Comparison of ENCODE assay signal across 11 cellular contexts in the genomic region with DNA sequence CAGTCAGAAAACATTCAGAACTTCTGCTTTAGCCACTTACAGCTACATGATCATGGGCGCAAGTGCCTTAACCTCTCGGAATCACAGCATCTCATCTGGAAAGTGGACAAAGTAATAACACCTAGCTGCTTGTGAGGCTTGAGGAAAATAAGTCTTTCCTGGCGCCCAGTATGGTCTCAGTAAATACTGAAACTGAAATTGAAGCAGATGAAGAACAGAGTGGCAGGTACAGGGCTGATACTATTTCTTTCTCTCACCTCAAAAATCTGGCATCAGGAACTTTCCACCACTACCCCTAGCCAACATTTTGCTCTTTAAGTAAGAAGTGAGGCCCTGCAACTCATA.
A peak's percentile ranks its signal among the peaks of the same experiment; 100 is the strongest.
DNase-seq lines count a peak whose midpoint lies in the region; ATAC-seq, FAIRE-seq and TF ChIP-seq lines count a peak whose summit lies in the region.
"Had no signal": no experiment of that assay in that cellular context is flagged by ENCODE, and none has a peak within 500 bp of the region (broad histone marks: within the 10 kb centered on the region; RNA-seq: fewer than 3 reads in every experiment).

No MANE protein-coding gene starts in this region.

- TF ChIP-seq POLR2A in vagina (IDR thresholded peaks at IDR 0.05), result no peak
- no peak for TF ChIP-seq POLR2A in upper lobe of left lung (IDR thresholded peaks at IDR 0.05)

- DNase-seq in left ventricle myocardium inferior (no peak), right cardiac atrium (no peak), mesothelial cell of epicardium (ENCODE audit: low spot score in 2 of 2, unreplicated experiment in 2 of 2) (no peak), vagina (ENCODE audit: extremely low spot score in 2 of 2) (no peak), D721Med (ENCODE audit: insufficient read length, low spot score) (no peak), upper lobe of left lung (no peak), NCI-H1694 treated with DMSO at 0.1 percent for 48 hours (lab: John Stamatoyannopoulos, UW) (no peak)
- no peak for DNase-seq in activated naive CD8-positive, alpha-beta T cell treated with anti-CD3 and anti-CD28 coated beads for 36 hours
- DNase-seq: OCI-M1 had no signal

- TF ChIP-seq EP300 in upper lobe of left lung (IDR thresholded peaks at IDR 0.05), result no peak

- H3K4me1 ChIP-seq in left ventricle myocardium inferior, result peaks cover 15% of the 10 kb centered on the region
- no peaks in the 10 kb centered on the region for H3K4me1 ChIP-seq in right cardiac atrium (ENCODE audit: control insufficient read depth, insufficient read depth, low read length)
- peaks cover 10% of the 10 kb centered on the region for H3K4me1 ChIP-seq in vagina
- H3K4me1 ChIP-seq in upper lobe of left lung, result peaks cover 0 to 21% (median 11%) of the 10 kb centered on the region in 4 donors

- intact Hi-C loops in left ventricle myocardium inferior (cut with micrococcal nuclease) (no loop called here), right cardiac atrium (cut with DNase I) (no loop called here), vagina (cut with DNase I) (no loop called here)

- no peak for FAIRE-seq in D721Med (lab: Jason Lieb, UNC)
- FAIRE-seq: endometrium had no signal

- H3K4me3 ChIP-seq in left ventricle myocardium inferior, result peak overlapping the region; percentile 49
- H3K4me3 ChIP-seq in right cardiac atrium (ENCODE audit: low read length), result no peak overlapping the region
- H3K4me3 ChIP-seq in vagina, result peak overlapping the region; percentile 27 to 32
- H3K4me3 ChIP-seq in upper lobe of left lung, result no peak overlapping the region

- no peaks in the 10 kb centered on the region for H3K36me3 ChIP-seq in left ventricle myocardium inferior
- no peaks in the 10 kb centered on the region for H3K36me3 ChIP-seq in vagina
- H3K36me3 ChIP-seq in upper lobe of left lung, result no peaks in the 10 kb centered on the region

- peaks cover under 1% of the 10 kb centered on the region for H3K9me3 Mint-ChIP-seq in activated naive CD8-positive, alpha-beta T cell treated with anti-CD3 and anti-CD28 coated beads for 36 hours
- H3K9me3 Mint-ChIP-seq in mesothelial cell of epicardium, result no peaks in the 10 kb centered on the region

- H3K27ac ChIP-seq in left ventricle myocardium inferior (replicated peaks) (peak overlapping the region; percentile 61), right cardiac atrium (ENCODE audit: low read length) (no peak overlapping the region), vagina (no peak overlapping the region), upper lobe of left lung (peak overlapping the region in 2 of 4 donors; percentile 36 to 52)
- H3K27ac ChIP-seq: C4-2B had no signal

- 91% methylated on average over 3 of the region's 3 CpGs for WGBS in right cardiac atrium
- 81 to 90% methylated on average over 3 of the region's 3 CpGs for WGBS in upper lobe of left lung, 2 donors

- no peak for TF ChIP-seq CTCF in left ventricle myocardium inferior (IDR thresholded peaks at IDR 0.05; ENCODE audit: borderline replicate concordance)
- TF ChIP-seq CTCF in mesothelial cell of epicardium (IDR thresholded peaks at IDR 0.05; ENCODE audit: unreplicated experiment), result no peak
- TF ChIP-seq CTCF in vagina (IDR thresholded peaks at IDR 0.05), result no peak
- TF ChIP-seq CTCF in D721Med (IDR thresholded peaks at IDR 0.05; ENCODE audit: insufficient read depth, missing control alignments), result no peak
- TF ChIP-seq CTCF in upper lobe of left lung (IDR thresholded peaks at IDR 0.05), result no peak

- peak overlapping the region; percentile 57 for H3K4me3 Mint-ChIP-seq in activated naive CD8-positive, alpha-beta T cell treated with anti-CD3 and anti-CD28 coated beads for 36 hours
- H3K4me3 Mint-ChIP-seq in mesothelial cell of epicardium, result no peak overlapping the region

- no peaks in the 10 kb centered on the region for H3K27me3 Mint-ChIP-seq in activated naive CD8-positive, alpha-beta T cell treated with anti-CD3 and anti-CD28 coated beads for 36 hours
- H3K27me3 Mint-ChIP-seq in mesothelial cell of epicardium (ENCODE audit: low read depth), result no peaks in the 10 kb centered on the region

- ATAC-seq in right cardiac atrium (no peak), upper lobe of left lung (ENCODE audit: low FRiP score in 2 of 2) (no peak)

- H3K9me3 ChIP-seq in left ventricle myocardium inferior (replicated peaks) (no peaks in the 10 kb centered on the region), right cardiac atrium (ENCODE audit: control insufficient read depth, low read length) (no peaks in the 10 kb centered on the region), vagina (no peaks in the 10 kb centered on the region), upper lobe of left lung (no peaks in the 10 kb centered on the region)

- peaks cover 46% of the 10 kb centered on the region for H3K4me1 Mint-ChIP-seq in activated naive CD8-positive, alpha-beta T cell treated with anti-CD3 and anti-CD28 coated beads for 36 hours
- peaks cover 17% of the 10 kb centered on the region for H3K4me1 Mint-ChIP-seq in mesothelial cell of epicardium

- peak overlapping the region; percentile 90 for H3K27ac Mint-ChIP-seq in activated naive CD8-positive, alpha-beta T cell treated with anti-CD3 and anti-CD28 coated beads for 36 hours
- H3K27ac Mint-ChIP-seq in mesothelial cell of epicardium, result peak overlapping the region; percentile 66

- H3K27me3 ChIP-seq in left ventricle myocardium inferior (ENCODE audit: low read depth) (peaks cover under 1% of the 10 kb centered on the region), right cardiac atrium (ENCODE audit: control insufficient read depth, insufficient read depth) (no peaks in the 10 kb centered on the region), vagina (no peaks in the 10 kb centered on the region), upper lobe of left lung (no peaks in the 10 kb centered on the region)

- peaks cover under 1% of the 10 kb centered on the region for H3K36me3 Mint-ChIP-seq in activated naive CD8-positive, alpha-beta T cell treated with anti-CD3 and anti-CD28 coated beads for 36 hours
- H3K36me3 Mint-ChIP-seq in mesothelial cell of epicardium, result no peaks in the 10 kb centered on the region

Comparison
In these comparisons a context has a peak if more than half of its experiments do, and no peak if none do; other contexts are left out.
1. H3K4me3 ChIP-seq: peak in left ventricle myocardium inferior (single experiment) and vagina (2 of 2); none in right cardiac atrium (single experiment) and upper lobe of left lung (0 of 4).